2 cellular contexts compared by ENCODE assay signal in the genomic region with DNA sequence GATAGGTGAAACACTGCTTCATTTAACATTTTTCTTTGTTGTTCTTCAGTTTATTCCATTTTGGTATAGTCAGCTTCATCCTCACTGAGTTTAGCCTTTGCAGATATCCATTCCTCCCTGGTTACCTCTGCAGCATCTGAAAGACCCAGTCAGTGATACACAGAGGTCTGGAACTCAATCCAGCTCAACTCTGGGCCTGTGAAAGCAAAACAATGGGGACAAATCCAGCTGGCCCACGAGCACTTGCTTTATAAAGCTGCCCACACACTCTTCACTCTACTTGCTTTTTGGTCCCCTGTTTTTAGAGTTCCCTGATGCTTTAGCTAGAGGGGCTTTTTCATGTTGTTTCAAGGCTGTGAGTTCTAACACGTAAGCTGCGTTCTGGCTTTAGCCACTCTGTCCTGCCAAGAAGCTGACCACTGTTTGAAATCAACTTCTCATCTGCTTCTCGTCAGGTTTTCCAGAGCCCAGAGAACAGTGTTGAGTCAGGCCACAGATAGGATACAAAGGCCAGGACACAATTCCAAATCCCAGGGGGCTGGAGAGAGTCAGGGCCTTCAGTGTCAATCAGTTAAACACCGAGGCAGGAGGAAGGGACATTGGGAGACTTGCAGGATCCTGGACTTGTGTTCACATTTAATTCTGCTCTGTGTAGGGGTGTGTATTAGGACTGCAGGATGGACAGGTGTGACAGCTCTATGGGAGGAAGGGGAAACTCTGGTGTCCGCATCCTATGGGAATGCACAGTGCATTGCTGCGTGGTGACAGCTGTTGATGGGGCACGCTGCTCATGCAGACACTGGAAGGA.
TF ChIP-seq lines count a peak whose summit lies in the region.

No MANE protein-coding gene starts in this region.

TF ChIP-seq in GM23338, 12 proteins besides CTCF, POLR2A, EP300 and RAD21 (continues in another document):
- TF ChIP-seq POLR2AphosphoS5 (IDR thresholded peaks at IDR 0.05; ENCODE audit: low read depth) (no peak), JUNB (IDR thresholded peaks at IDR 0.05; ENCODE audit: unreplicated experiment) (no peak), EZH2 (IDR thresholded peaks at IDR 0.05; ENCODE audit: low read depth, unreplicated experiment) (no peak), ZNF331 (CRISPR knock-in tag; IDR thresholded peaks at IDR 0.05; ENCODE audit: low read depth) (no peak), NANOG (IDR thresholded peaks at IDR 0.05; ENCODE audit: borderline replicate concordance) (no peak), STAT1 (IDR thresholded peaks at IDR 0.05; ENCODE audit: unreplicated experiment) (no peak), ZNF114 (CRISPR knock-in tag; IDR thresholded peaks at IDR 0.05) (no peak), EZH2phosphoT487 (IDR thresholded peaks at IDR 0.05; ENCODE audit: unreplicated experiment) (no peak), CREB1 (CRISPR knock-in tag; IDR thresholded peaks at IDR 0.05; ENCODE audit: low read depth) (no peak)
- TF ChIP-seq, protein P1, sequence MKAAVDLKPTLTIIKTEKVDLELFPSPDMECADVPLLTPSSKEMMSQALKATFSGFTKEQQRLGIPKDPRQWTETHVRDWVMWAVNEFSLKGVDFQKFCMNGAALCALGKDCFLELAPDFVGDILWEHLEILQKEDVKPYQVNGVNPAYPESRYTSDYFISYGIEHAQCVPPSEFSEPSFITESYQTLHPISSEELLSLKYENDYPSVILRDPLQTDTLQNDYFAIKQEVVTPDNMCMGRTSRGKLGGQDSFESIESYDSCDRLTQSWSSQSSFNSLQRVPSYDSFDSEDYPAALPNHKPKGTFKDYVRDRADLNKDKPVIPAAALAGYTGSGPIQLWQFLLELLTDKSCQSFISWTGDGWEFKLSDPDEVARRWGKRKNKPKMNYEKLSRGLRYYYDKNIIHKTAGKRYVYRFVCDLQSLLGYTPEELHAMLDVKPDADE (IDR thresholded peaks at IDR 0.05) = no peak
- TF ChIP-seq, protein P2, sequence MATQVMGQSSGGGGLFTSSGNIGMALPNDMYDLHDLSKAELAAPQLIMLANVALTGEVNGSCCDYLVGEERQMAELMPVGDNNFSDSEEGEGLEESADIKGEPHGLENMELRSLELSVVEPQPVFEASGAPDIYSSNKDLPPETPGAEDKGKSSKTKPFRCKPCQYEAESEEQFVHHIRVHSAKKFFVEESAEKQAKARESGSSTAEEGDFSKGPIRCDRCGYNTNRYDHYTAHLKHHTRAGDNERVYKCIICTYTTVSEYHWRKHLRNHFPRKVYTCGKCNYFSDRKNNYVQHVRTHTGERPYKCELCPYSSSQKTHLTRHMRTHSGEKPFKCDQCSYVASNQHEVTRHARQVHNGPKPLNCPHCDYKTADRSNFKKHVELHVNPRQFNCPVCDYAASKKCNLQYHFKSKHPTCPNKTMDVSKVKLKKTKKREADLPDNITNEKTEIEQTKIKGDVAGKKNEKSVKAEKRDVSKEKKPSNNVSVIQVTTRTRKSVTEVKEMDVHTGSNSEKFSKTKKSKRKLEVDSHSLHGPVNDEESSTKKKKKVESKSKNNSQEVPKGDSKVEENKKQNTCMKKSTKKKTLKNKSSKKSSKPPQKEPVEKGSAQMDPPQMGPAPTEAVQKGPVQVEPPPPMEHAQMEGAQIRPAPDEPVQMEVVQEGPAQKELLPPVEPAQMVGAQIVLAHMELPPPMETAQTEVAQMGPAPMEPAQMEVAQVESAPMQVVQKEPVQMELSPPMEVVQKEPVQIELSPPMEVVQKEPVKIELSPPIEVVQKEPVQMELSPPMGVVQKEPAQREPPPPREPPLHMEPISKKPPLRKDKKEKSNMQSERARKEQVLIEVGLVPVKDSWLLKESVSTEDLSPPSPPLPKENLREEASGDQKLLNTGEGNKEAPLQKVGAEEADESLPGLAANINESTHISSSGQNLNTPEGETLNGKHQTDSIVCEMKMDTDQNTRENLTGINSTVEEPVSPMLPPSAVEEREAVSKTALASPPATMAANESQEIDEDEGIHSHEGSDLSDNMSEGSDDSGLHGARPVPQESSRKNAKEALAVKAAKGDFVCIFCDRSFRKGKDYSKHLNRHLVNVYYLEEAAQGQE (IDR thresholded peaks at IDR 0.05; ENCODE audit: unreplicated experiment) = no peak

TF ChIP-seq in H1, 55 proteins besides CTCF, POLR2A, EP300 and RAD21:
- TF ChIP-seq SUZ12 (IDR thresholded peaks at IDR 0.05; ENCODE audit: low read length) (no peak), SP1 (IDR thresholded peaks at IDR 0.05; ENCODE audit: low read depth, low read length) (no peak), ASH2L (IDR thresholded peaks at IDR 0.05; ENCODE audit: low read length) (no peak), GTF2F1 (IDR thresholded peaks at IDR 0.05; ENCODE audit: borderline replicate concordance, low read depth, low read length) (no peak), EZH2 (IDR thresholded peaks at IDR 0.05; ENCODE audit: low read depth, low read length, severe bottlenecking) (no peak), PHF8 (conservative IDR thresholded peaks at IDR 0.05; ENCODE audit: low read depth, low read length) (no peak), RXRA (IDR thresholded peaks at IDR 0.05; ENCODE audit: insufficient read depth, low read depth, low read length) (no peak)
